Comparison of ENCODE assay signal across 10 cellular contexts in genomic region chr1:200379431-200379755, GRCh38. TPM values are rescaled to one million over a fixed set of nuclear protein-coding genes. Genes with fewer than 3 reads are reported as not detected.
DNase-seq lines count a peak whose midpoint lies in the region; ATAC-seq and TF ChIP-seq lines count a peak whose summit lies in the region.
"Had no signal": no experiment of that assay in that cellular context is flagged by ENCODE, and none has a peak within 500 bp of the region (broad histone marks: within the 10 kb centered on the region; RNA-seq: fewer than 3 reads in every experiment).

No MANE protein-coding gene starts in this region.

- DNase-seq in Calu3 (no peak), NCI-H226 (peak; percentile 76), epidermal melanocyte (ENCODE audit: insufficient read length, low spot score) (peak; percentile 21), omental fat pad (ENCODE audit: low spot score) (no peak), GOT3 (lab: John Stamatoyannopoulos, UW) (no peak)
- DNase-seq: activated naive CD4-positive, alpha-beta T cell treated with Interleukin-2 at 50 U/mL for 16 hours; NCI-H1694 treated with DMSO at 0.1 percent for 48 hours had no signal

- H3K27me3 Mint-ChIP-seq in Calu3 (ENCODE audit: unreplicated experiment): no peaks in the 10 kb centered on the region

- TF ChIP-seq CTCF in Calu3 (IDR thresholded peaks at IDR 0.05; ENCODE audit: unreplicated experiment) (no peak), omental fat pad (IDR thresholded peaks at IDR 0.05) (no peak)

- peak; percentile 73 for ATAC-seq in omental fat pad (ENCODE audit: low FRiP score)
- ATAC-seq in GM19328 (IDR thresholded peaks at IDR 0.05; ENCODE audit: unreplicated experiment): no peak
- ATAC-seq in GM21528 (IDR thresholded peaks at IDR 0.05; ENCODE audit: low FRiP score, unreplicated experiment): no peak
- no peak for ATAC-seq in GM19467 (IDR thresholded peaks at IDR 0.05; ENCODE audit: unreplicated experiment)

- peaks cover 48% of the 10 kb centered on the region for H3K4me1 Mint-ChIP-seq in Calu3 (ENCODE audit: low read depth, unreplicated experiment)

- BruUV-seq in Calu3 (replicated peaks; lab: Mats Ljungman, UMichigan): no TSS peak

- no peak overlapping the region for H3K27ac Mint-ChIP-seq in Calu3 (ENCODE audit: unreplicated experiment)

- intact Hi-C loops in Calu3 (cut with micrococcal nuclease; ENCODE audit: unreplicated experiment): loop anchor here (5.0 kb wide), 1 partner anchor 33 kb away; the partner anchor contains the start of gene ZNF281

- peaks cover 8% of the 10 kb centered on the region for H3K9me3 Mint-ChIP-seq in Calu3 (ENCODE audit: low read depth, unreplicated experiment)

- H3K36me3 Mint-ChIP-seq in Calu3 (ENCODE audit: insufficient read depth, unreplicated experiment): no peaks in the 10 kb centered on the region

- CTCF ChIA-PET in Calu3 (lab: Charles Lee): interaction anchor here (1.3 to 1.9 kb wide), 2 partner anchors 10 to 36 kb away, joined by 4 to 8 read pairs; no protein-coding TSS in a partner anchor

- H3K4me3 Mint-ChIP-seq in Calu3 (ENCODE audit: low read depth, unreplicated experiment): peak overlapping the region; percentile 10

RNA-seq across cellular contexts. Expression of gene ZNF281, which starts 30.4 kb away (rescaled TPM):
- total RNA-seq in Calu3 (2022): 25.8 and 26.5 TPM in 2 replicates
- 10 to 100 TPM; 13.0 to 18.7 (median 15.6) TPM for total RNA-seq in omental fat pad

Comparison
In these comparisons a context has a peak if more than half of its experiments do, and no peak if none do; other contexts are left out.
1. DNase-seq: peak in NCI-H226 (single experiment) and epidermal melanocyte (single experiment); none in Calu3 (single experiment), omental fat pad (single experiment) and GOT3 (single experiment).